18 cellular contexts compared by ENCODE assay signal in the genomic region with DNA sequence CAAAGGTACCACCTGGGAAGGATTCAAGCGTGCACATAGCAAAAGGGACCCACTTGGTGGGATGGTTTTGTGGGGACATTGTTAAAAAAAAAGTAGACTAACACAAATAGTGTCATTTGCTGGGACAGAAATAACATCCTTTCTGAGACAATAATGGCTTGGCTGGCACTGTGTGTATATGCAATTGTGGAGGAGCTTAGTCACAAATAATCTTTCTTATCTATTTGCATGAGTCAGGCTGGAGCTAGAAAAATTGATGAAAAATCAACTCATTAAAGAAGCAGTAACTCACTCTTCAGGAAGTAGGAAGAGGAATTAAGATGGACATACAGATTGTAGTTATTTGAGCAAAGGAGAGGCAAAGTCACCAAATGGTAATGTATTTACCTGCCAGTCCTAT. TPM values are rescaled to one million over a fixed set of nuclear protein-coding genes. Genes with fewer than 3 reads are reported as not detected.
DNase-seq lines count a peak whose midpoint lies in the region; ATAC-seq and TF ChIP-seq lines count a peak whose summit lies in the region.
"Had no signal": no experiment of that assay in that cellular context is flagged by ENCODE, and none has a peak within 500 bp of the region (broad histone marks: within the 10 kb centered on the region; RNA-seq: fewer than 3 reads in every experiment).

No MANE protein-coding gene starts in this region.

- no peak for ATAC-seq in GM23338
- no peak for ATAC-seq in stimulated activated naive B cell treated with anti-CD40 and anti-IgM and Interleukin-4, amounts not matched to agents 10 μg/mL and 1 μg/mL and 100 μg/mL, for 72 hours (replicated peaks)
- ATAC-seq: gastroesophageal sphincter, K562 had no signal

- no peaks in the 10 kb centered on the region for H3K27me3 Mint-ChIP-seq in GM23338 (ENCODE audit: insufficient read depth, low read depth, poor library complexity)
- H3K27me3 Mint-ChIP-seq in stimulated activated naive B cell treated with anti-CD40 and anti-IgM and Interleukin-4, amounts not matched to agents 10 μg/mL and 1 μg/mL and 100 μg/mL, for 72 hours, result peaks cover 15 to 17% of the 10 kb centered on the region in 2 donors

- H3K9me3 ChIP-seq in PC-9 (ENCODE audit: insufficient read depth, low read depth) (no peaks in the 10 kb centered on the region; the same call in 1 of the 2 replicates), mesodermal cell (ENCODE audit: control insufficient read depth, low read length) (no peaks in the 10 kb centered on the region)
- H3K9me3 ChIP-seq: gastroesophageal sphincter had no signal

- no peaks in the 10 kb centered on the region for H3K27me3 ChIP-seq in ACC112 (ENCODE audit: insufficient read depth, low read length)
- H3K27me3 ChIP-seq in PC-9 (ENCODE audit: insufficient read depth, low read depth), result no peaks in the 10 kb centered on the region
- no peaks in the 10 kb centered on the region for H3K27me3 ChIP-seq in GM23338 (ENCODE audit: insufficient read depth)
- H3K27me3 ChIP-seq: gastroesophageal sphincter had no signal

- no peaks in the 10 kb centered on the region for H3K36me3 Mint-ChIP-seq in GM23338 (ENCODE audit: low read depth)
- no peaks in the 10 kb centered on the region for H3K36me3 Mint-ChIP-seq in stimulated activated naive B cell treated with anti-CD40 and anti-IgM and Interleukin-4, amounts not matched to agents 10 μg/mL and 1 μg/mL and 100 μg/mL, for 72 hours

- POLR2A ChIA-PET in PC-9 (lab: Charles Lee; ENCODE audit: unreplicated experiment), result interaction anchor here (0.7 kb wide), 1 partner anchor 12 kb away, joined by 10 read pairs; no protein-coding TSS in a partner anchor

- 88 to 100% methylated on average over 1 of the region's 1 CpG for WGBS in mesodermal cell (ENCODE audit: insufficient coverage in 2 of 2), 2 experiments

- no peak overlapping the region for H3K4me3 Mint-ChIP-seq in GM23338
- H3K4me3 Mint-ChIP-seq in stimulated activated naive B cell treated with anti-CD40 and anti-IgM and Interleukin-4, amounts not matched to agents 10 μg/mL and 1 μg/mL and 100 μg/mL, for 72 hours, result no peak overlapping the region
- H3K4me3 Mint-ChIP-seq: activated CD4-positive, alpha-beta T cell treated with anti-CD3 and anti-CD28 coated beads, Interleukin-2, amount 10 ng/mL, durations not matched to agents 7 days and 5 days had no signal

- peaks cover 43% of the 10 kb centered on the region for H3F3A ChIP-seq in PC-9 (ENCODE audit: insufficient read depth, low read depth)
- no peaks in the 10 kb centered on the region for H3F3A ChIP-seq in GM23338 (replicated peaks; ENCODE audit: low read depth)

- H3K4me2 ChIP-seq in PC-9 (peak overlapping the region; percentile 70), GM23338 (no peak overlapping the region)

- peaks cover 2% of the 10 kb centered on the region for H3K79me2 ChIP-seq in ACC112 (ENCODE audit: control insufficient read depth, insufficient read depth, low read length, unreplicated experiment)
- 0 out of 2 replicates have a peak, but pooled peaks cover 4% of the 10 kb centered on the region for H3K79me2 ChIP-seq in PC-9 (ENCODE audit: low read depth)
- H3K79me2 ChIP-seq in GM23338 (replicated peaks; ENCODE audit: insufficient read depth), result no peaks in the 10 kb centered on the region

- peak overlapping the region; percentile 12; the same call in 1 of the 2 replicates for H3K4me3 ChIP-seq in ACC112 (ENCODE audit: low read depth, low read length)
- 0 out of 2 replicates have a peak overlapping the region, but pooled peaks have one; percentile 10 for H3K4me3 ChIP-seq in PC-9
- H3K4me3 ChIP-seq in mesodermal cell (ENCODE audit: extremely low read depth, insufficient read depth, low read length, poor library complexity, severe bottlenecking), result no peak overlapping the region
- no peak overlapping the region for H3K4me3 ChIP-seq in GM23338
- H3K4me3 ChIP-seq: gastroesophageal sphincter, K562 had no signal

- no peaks in the 10 kb centered on the region for H4K20me1 ChIP-seq in PC-9 (ENCODE audit: insufficient read depth)
- no peaks in the 10 kb centered on the region for H4K20me1 ChIP-seq in GM23338 (replicated peaks; ENCODE audit: insufficient read depth)

- H3K27ac ChIP-seq in ACC112 (ENCODE audit: low read depth, low read length) (peak overlapping the region; percentile 97), PC-9 (peak overlapping the region; percentile 100), mesodermal cell (ENCODE audit: low read depth, low read length, severe bottlenecking) (peak overlapping the region; percentile 60), GM23338 (ENCODE audit: low read depth) (no peak overlapping the region)
- H3K27ac ChIP-seq: gastroesophageal sphincter had no signal

- no peaks in the 10 kb centered on the region; the same call in 2 of the 3 replicates for H3K4me1 Mint-ChIP-seq in GM23338
- peaks cover 0 to 5% of the 10 kb centered on the region in 2 donors for H3K4me1 Mint-ChIP-seq in stimulated activated naive B cell treated with anti-CD40 and anti-IgM and Interleukin-4, amounts not matched to agents 10 μg/mL and 1 μg/mL and 100 μg/mL, for 72 hours

- peak in 1 of 2 experiments; percentile 92 for DNase-seq in PC-9
- peak; percentile 64 for DNase-seq in dermis blood vessel endothelial cell
- DNase-seq in GM23338 (ENCODE audit: low spot score), result no peak
- DNase-seq in stimulated activated naive B cell treated with anti-CD40 and anti-IgM and Interleukin-4, amounts not matched to agents 10 μg/mL and 1 μg/mL and 100 μg/mL, for 72 hours, result no peak
- DNase-seq in ecto neural progenitor cell (ENCODE audit: low spot score), result no peak
- DNase-seq in C1 segment of cervical spinal cord (lab: John Stamatoyannopoulos, UW), result no peak
- DNase-seq: activated CD4-positive, alpha-beta T cell treated with anti-CD3 and anti-CD28 coated beads, Interleukin-2, amount 10 ng/mL, durations not matched to agents 7 days and 5 days; activated gamma-delta T cell; cerebellar nuclear complex; DMS153; NCI-H2029; stimulated activated CD4-positive, alpha-beta T cell treated with anti-CD3 and anti-CD28 coated beads, Interleukin-15, amount 100 ng/mL, for 24 hours had no signal

- no peak overlapping the region for H3K27ac Mint-ChIP-seq in GM23338
- no peak overlapping the region for H3K27ac Mint-ChIP-seq in stimulated activated naive B cell treated with anti-CD40 and anti-IgM and Interleukin-4, amounts not matched to agents 10 μg/mL and 1 μg/mL and 100 μg/mL, for 72 hours
- H3K27ac Mint-ChIP-seq: activated CD4-positive, alpha-beta T cell treated with anti-CD3 and anti-CD28 coated beads, Interleukin-2, amount 10 ng/mL, durations not matched to agents 7 days and 5 days had no signal

- BruUV-seq in PC-9 (replicated peaks; lab: Mats Ljungman, UMichigan), result no TSS peak

- H3K4me1 ChIP-seq in ACC112 (ENCODE audit: control insufficient read depth, insufficient read depth, low read length, unreplicated experiment) (peaks cover 71% of the 10 kb centered on the region), PC-9 (replicated peaks; ENCODE audit: insufficient read depth) (peaks cover 69% of the 10 kb centered on the region), mesodermal cell (ENCODE audit: control insufficient read depth, insufficient read depth, low read length, poor library complexity, severe bottlenecking) (peaks cover 32% of the 10 kb centered on the region), GM23338 (ENCODE audit: insufficient read depth) (no peaks in the 10 kb centered on the region)

- H3K9me2 ChIP-seq in PC-9 (ENCODE audit: insufficient read depth), result no peaks in the 10 kb centered on the region
- H3K9me2 ChIP-seq in GM23338 (ENCODE audit: insufficient read depth), result no peaks in the 10 kb centered on the region

- CTCF ChIA-PET in PC-9 (lab: Charles Lee), result no interaction called here

- no peaks in the 10 kb centered on the region for H3K9me3 Mint-ChIP-seq in GM23338
- H3K9me3 Mint-ChIP-seq in stimulated activated naive B cell treated with anti-CD40 and anti-IgM and Interleukin-4, amounts not matched to agents 10 μg/mL and 1 μg/mL and 100 μg/mL, for 72 hours, result no peaks in the 10 kb centered on the region
- H3K9me3 Mint-ChIP-seq: activated CD4-positive, alpha-beta T cell treated with anti-CD3 and anti-CD28 coated beads, Interleukin-2, amount 10 ng/mL, durations not matched to agents 7 days and 5 days had no signal

- no peaks in the 10 kb centered on the region for H3K36me3 ChIP-seq in ACC112 (ENCODE audit: insufficient read depth, low read length)
- H3K36me3 ChIP-seq in PC-9 (ENCODE audit: low read depth), result no peaks in the 10 kb centered on the region
- no peaks in the 10 kb centered on the region for H3K36me3 ChIP-seq in mesodermal cell (ENCODE audit: control insufficient read depth, insufficient read depth, low read length)
- no peaks in the 10 kb centered on the region for H3K36me3 ChIP-seq in GM23338 (ENCODE audit: insufficient read depth)
- H3K36me3 ChIP-seq: gastroesophageal sphincter had no signal

- intact Hi-C loops in PC-9 (cut with micrococcal nuclease; ENCODE audit: unreplicated experiment), result loop anchor here (2.0 kb wide), 3 partner anchors 25 to 167 kb away; no protein-coding TSS in a partner anchor

- TF ChIP-seq CTCF in PC-9 (conservative IDR thresholded peaks at IDR 0.05), result no peak
- TF ChIP-seq CTCF in GM23338 (conservative IDR thresholded peaks at IDR 0.05; ENCODE audit: low read depth in 2 of 2), result no peak

- H2AFZ ChIP-seq in ACC112 (ENCODE audit: low read length, unreplicated experiment) (peak overlapping the region; percentile 34), PC-9 (no peak overlapping the region), GM23338 (no peak overlapping the region)

TF ChIP-seq in GM23338, 12 proteins besides CTCF, POLR2A, EP300 and RAD21:
- TF ChIP-seq ZNF331 (CRISPR knock-in tag; IDR thresholded peaks at IDR 0.05; ENCODE audit: low read depth), result no peak

RNA-seq across cellular contexts. Expression of a gene that starts 29.5 kb away (rescaled TPM):
- total RNA-seq in PC-9 (2021) (24.3 and 30.6 TPM in 2 replicates), dermis blood vessel endothelial cell (0.85 and 1.3 TPM in 2 replicates)
- not detected for polyA plus RNA-seq in mesodermal cell (2013, experiment 1 of 2)
- polyA plus RNA-seq in mesodermal cell (2013, experiment 2 of 2), result not detected
- total RNA-seq in GM23338 (2014; rRNA removed; shearing (Covaris generic)), result not detected in 2 replicates
- not detected in 2 replicates for polyA plus RNA-seq in GM23338 (2016; fragmentation: Nextera tagmentation; extraction: Ambion mirVana)
- total RNA-seq: activated CD4-positive, alpha-beta T cell treated with anti-CD3 and anti-CD28 coated beads, Interleukin-2, amount 10 ng/mL, durations not matched to agents 7 days and 5 days; T-helper 1 cell treated with Interleukin-12 subunit alpha and Interleukin-12 subunit beta and Interleukin-4 antibody, amounts not matched to agents 30 ng/mL and 1 ng/mL, for 36 hours had no signal
- polyA plus RNA-seq: AG04450, K562 had no signal

Comparison
In these comparisons a context has a peak if more than half of its experiments do, and no peak if none do; other contexts are left out.
1. H3K4me3 ChIP-seq: peak in ACC112 (single experiment) and PC-9 (single experiment); none in mesodermal cell (single experiment) and GM23338 (single experiment).
2. RNA of a gene that starts 29.5 kb away (total RNA-seq): 24.3 to 30.6 TPM in PC-9; 0.85 to 1.3 TPM in dermis blood vessel endothelial cell and not detected in GM23338; every median in the first group is over 10 times any median in the second.